15 cellular contexts compared by ENCODE assay signal in the genomic region with DNA sequence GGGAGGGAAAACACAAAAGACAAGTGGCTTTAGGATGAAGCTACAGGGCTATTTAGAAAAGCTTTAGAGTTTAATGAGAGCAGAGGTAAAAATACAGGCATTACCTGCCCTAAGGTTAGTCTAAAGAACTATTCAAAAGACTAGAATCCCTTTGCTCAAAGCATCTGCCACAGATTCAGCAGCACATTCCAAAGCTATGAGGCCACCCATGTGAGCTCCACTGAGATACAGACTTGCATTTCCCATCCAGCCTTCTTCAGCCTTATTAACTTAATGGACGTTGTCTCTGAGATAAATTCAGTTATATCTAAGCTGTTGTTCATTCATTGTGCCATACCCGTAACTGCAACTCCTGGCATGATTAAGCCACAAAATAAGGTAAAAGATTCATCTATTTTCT. TPM values are rescaled to one million over a fixed set of nuclear protein-coding genes. Genes with fewer than 3 reads are reported as not detected.
A peak's percentile ranks its signal among the peaks of the same experiment; 100 is the strongest.
DNase-seq lines count a peak whose midpoint lies in the region; ATAC-seq and TF ChIP-seq lines count a peak whose summit lies in the region.
"Had no signal": no experiment of that assay in that cellular context is flagged by ENCODE, and none has a peak within 500 bp of the region (broad histone marks: within the 10 kb centered on the region; RNA-seq: fewer than 3 reads in every experiment).

No MANE protein-coding gene starts in this region.

- H3K4me3 ChIP-seq in aorta (ENCODE audit: low read length in 2 of 2), result no peak overlapping the region
- H3K4me3 ChIP-seq: tibial nerve had no signal

- no peak for TF ChIP-seq CTCF in HFFc6 (IDR thresholded peaks at IDR 0.05)

- H3K36me3 ChIP-seq in aorta (ENCODE audit: control insufficient read depth in 1 of 2, insufficient read depth in 2 of 2, low read length in 1 of 2), result peaks cover 0 to 7% of the 10 kb centered on the region in 2 donors

- peaks cover 0 to 3% of the 10 kb centered on the region in 2 donors for H3K4me1 ChIP-seq in aorta (ENCODE audit: control insufficient read depth in 1 of 2, insufficient read depth in 2 of 2, low read length in 2 of 2)
- H3K4me1 ChIP-seq: tibial nerve had no signal

- POLR2A ChIA-PET in naive thymus-derived CD8-positive, alpha-beta T cell (lab: Charles Lee), result interaction anchor here (0.6 to 2.1 kb wide), 5 partner anchors 10 to 106 kb away, joined by 3 to 7 read pairs (median 4); a partner anchor contains a TSS

- DNase-seq in AG08395 (ENCODE audit: low spot score) (peak; percentile 77), HFFc6 (peak; percentile 57), kidney glomerular epithelial cell (lab: John Stamatoyannopoulos, UW) (peak; percentile 67), NCI-H524 (lab: John Stamatoyannopoulos, UW) (no peak), aorta (no peak), NCI-H1105 (lab: John Stamatoyannopoulos, UW) (no peak)
- DNase-seq in central memory CD8-positive, alpha-beta T cell (ENCODE audit: low spot score in 2 of 2), result no peak
- no peak for DNase-seq in naive thymus-derived CD8-positive, alpha-beta T cell
- DNase-seq: DMS153, NCI-H1092 treated with DMSO at 0.1 percent for 48 hours, T-helper 2 cell had no signal

- H3K36me3 Mint-ChIP-seq in HFFc6 (ENCODE audit: low read depth), result peaks cover 35% of the 10 kb centered on the region
- peaks cover 46% of the 10 kb centered on the region for H3K36me3 Mint-ChIP-seq in central memory CD8-positive, alpha-beta T cell (ENCODE audit: insufficient read depth)
- H3K36me3 Mint-ChIP-seq in naive thymus-derived CD8-positive, alpha-beta T cell, result peaks cover 9 to 83% (median 54%) of the 10 kb centered on the region in 3 donors

- WGBS in aorta, 2 donors, result 50 to 53% methylated on average over 2 of the region's 2 CpGs

- H3K4me1 Mint-ChIP-seq in HFFc6 (ENCODE audit: low read depth), result peaks cover 40% of the 10 kb centered on the region
- H3K4me1 Mint-ChIP-seq in central memory CD8-positive, alpha-beta T cell, result peaks cover 96% of the 10 kb centered on the region
- peaks cover 22 to 48% (median 44%) of the 10 kb centered on the region in 4 donors for H3K4me1 Mint-ChIP-seq in naive thymus-derived CD8-positive, alpha-beta T cell

- no peaks in the 10 kb centered on the region for H3K9me3 Mint-ChIP-seq in HFFc6
- no peaks in the 10 kb centered on the region for H3K9me3 Mint-ChIP-seq in central memory CD8-positive, alpha-beta T cell
- H3K9me3 Mint-ChIP-seq in naive thymus-derived CD8-positive, alpha-beta T cell, result no peaks in the 10 kb centered on the region
- H3K9me3 Mint-ChIP-seq: activated T-helper 2 cell treated with anti-CD3 and anti-CD28 coated beads, Interferon-gamma antibody, Interleukin-2, Interleukin-4, amounts not matched to agents 10 μg/mL and 5 μg/mL and 100 μg/mL, durations not matched to agents 14 hours and 24 hours and 36 hours had no signal

- intact Hi-C loops in aorta (cut with DNase I), result loop anchor here in 1 of 2 donors (2.0 kb wide), 1 partner anchor 28 kb away; no protein-coding TSS in a partner anchor

- H3K9me3 ChIP-seq in aorta (ENCODE audit: control insufficient read depth, low read length), result no peaks in the 10 kb centered on the region
- H3K9me3 ChIP-seq: tibial nerve had no signal

- no peak overlapping the region for H3K27ac ChIP-seq in aorta (ENCODE audit: low read depth in 1 of 2, low read length in 2 of 2)
- H3K27ac ChIP-seq: tibial nerve had no signal

- no peak overlapping the region for H3K27ac Mint-ChIP-seq in HFFc6
- peak overlapping the region; percentile 90 for H3K27ac Mint-ChIP-seq in central memory CD8-positive, alpha-beta T cell (ENCODE audit: low read depth)
- peak overlapping the region in 2 of 10 donors; percentile 48 to 85 for H3K27ac Mint-ChIP-seq in naive thymus-derived CD8-positive, alpha-beta T cell
- H3K27ac Mint-ChIP-seq: progenitor cell of endocrine pancreas had no signal

- no peak for ATAC-seq in central memory CD8-positive, alpha-beta T cell (replicated peaks; ENCODE audit: extremely low read depth, poor library complexity, severe bottlenecking)
- ATAC-seq in naive thymus-derived CD8-positive, alpha-beta T cell, result no peak
- no peak for ATAC-seq in aorta (ENCODE audit: low FRiP score)

- peaks cover 4% of the 10 kb centered on the region for H3K27me3 Mint-ChIP-seq in HFFc6 (ENCODE audit: insufficient read depth)
- no peaks in the 10 kb centered on the region for H3K27me3 Mint-ChIP-seq in central memory CD8-positive, alpha-beta T cell
- no peaks in the 10 kb centered on the region for H3K27me3 Mint-ChIP-seq in naive thymus-derived CD8-positive, alpha-beta T cell
- H3K27me3 Mint-ChIP-seq: progenitor cell of endocrine pancreas had no signal

- no peak overlapping the region for H3K4me3 Mint-ChIP-seq in HFFc6
- H3K4me3 Mint-ChIP-seq in central memory CD8-positive, alpha-beta T cell, result no peak overlapping the region
- no peak overlapping the region for H3K4me3 Mint-ChIP-seq in naive thymus-derived CD8-positive, alpha-beta T cell

- H3K27me3 ChIP-seq in aorta (ENCODE audit: control insufficient read depth in 1 of 2, insufficient read depth in 2 of 2, low read length in 1 of 2), result no peaks in the 10 kb centered on the region
- H3K27me3 ChIP-seq: tibial nerve had no signal

RNA-seq across cellular contexts. Expression of a gene that starts 25.4 kb away (rescaled TPM):
- not detected for total RNA-seq in HFFc6 (2021; fragmentation: NEBNext Ultra II Directional; extraction: Animal tissue kit (Norgen Biotek cat#: 25700))
- total RNA-seq in naive thymus-derived CD8-positive, alpha-beta T cell, result under 1 TPM; 0.25 to 0.34 TPM
- 1 to 10 TPM in 1 of 3 donors, under 1 TPM in 2; 0.42 to 9.3 (median 0.80) TPM for polyA plus RNA-seq in naive thymus-derived CD8-positive, alpha-beta T cell
- total RNA-seq in aorta, result 1 to 10 TPM; 1.4 to 2.8 TPM
- polyA plus RNA-seq in aorta, result 1 to 10 TPM in 1 of 2 donors, not detected in 1; 2.9 TPM
- total RNA-seq: epithelial cell of proximal tubule, progenitor cell of endocrine pancreas had no signal

RNA-seq across cellular contexts. Expression of a gene that starts 26.9 kb away (rescaled TPM):
- total RNA-seq in HFFc6 (2021; fragmentation: NEBNext Ultra II Directional; extraction: Animal tissue kit (Norgen Biotek cat#: 25700)), result 10 to 100 TPM; 20.8 to 30.7 (median 27.2) TPM
- 10 to 100 TPM; 27.6 to 28.4 TPM for total RNA-seq in naive thymus-derived CD8-positive, alpha-beta T cell
- polyA plus RNA-seq in naive thymus-derived CD8-positive, alpha-beta T cell, result 1 to 10 TPM; 1.7 to 6.0 (median 2.6) TPM
- 10 to 100 TPM; 75.5 to 91.8 TPM for total RNA-seq in aorta
- polyA plus RNA-seq in aorta, result 10 to 100 TPM; 15.9 to 27.9 TPM

RNA-seq across cellular contexts. Expression of a gene that starts 58.6 kb away (rescaled TPM):
- total RNA-seq in HFFc6 (2021; fragmentation: NEBNext Ultra II Directional; extraction: Animal tissue kit (Norgen Biotek cat#: 25700)), result not detected
- not detected for total RNA-seq in naive thymus-derived CD8-positive, alpha-beta T cell
- polyA plus RNA-seq in naive thymus-derived CD8-positive, alpha-beta T cell, result not detected
- total RNA-seq in aorta, result under 1 TPM; 0.26 to 0.63 TPM
- not detected for polyA plus RNA-seq in aorta
- total RNA-seq: epithelial cell of proximal tubule, progenitor cell of endocrine pancreas, tibial nerve had no signal

Comparison
In these comparisons a context has a peak if more than half of its experiments do, and no peak if none do; other contexts are left out.
1. DNase-seq: peak in AG08395 (single experiment), HFFc6 (single experiment) and kidney glomerular epithelial cell (single experiment); none in central memory CD8-positive, alpha-beta T cell (0 of 2), NCI-H524 (0 of 2), naive thymus-derived CD8-positive, alpha-beta T cell (0 of 10), aorta (0 of 2) and NCI-H1105 (single experiment).